In the genomic region with DNA sequence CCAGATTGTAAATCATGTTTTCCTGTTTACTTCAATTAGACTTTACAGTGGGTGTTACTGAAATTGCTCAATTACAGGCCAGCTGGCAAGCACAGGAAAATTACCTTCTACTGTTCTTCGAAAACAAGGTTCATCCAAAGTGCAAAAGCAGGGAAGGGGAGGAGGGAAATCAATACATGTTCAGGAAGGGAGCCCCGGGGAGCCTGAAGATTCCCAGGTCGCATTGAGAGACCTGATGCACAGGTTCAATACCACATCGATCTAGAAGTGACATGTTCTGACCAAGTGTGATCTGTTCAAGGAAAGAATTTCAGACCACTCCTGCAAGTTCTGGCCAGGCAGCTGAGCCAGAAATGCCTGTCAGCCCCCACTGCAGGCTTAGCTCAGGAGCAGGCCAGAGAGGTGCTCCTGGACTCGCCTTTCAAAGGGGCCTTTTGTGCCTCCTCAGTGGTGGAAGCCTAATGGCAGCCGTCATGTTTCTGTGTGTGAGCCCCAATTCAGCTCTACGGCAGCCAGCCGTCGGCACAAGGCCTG, we compare ENCODE assay signal across 9 cellular contexts. TPM values are rescaled to one million over a fixed set of nuclear protein-coding genes. Genes with fewer than 3 reads are reported as not detected.
A peak's percentile ranks its signal among the peaks of the same experiment; 100 is the strongest.
DNase-seq lines count a peak whose midpoint lies in the region; ATAC-seq and TF ChIP-seq lines count a peak whose summit lies in the region.
"Had no signal": no experiment of that assay in that cellular context is flagged by ENCODE, and none has a peak within 500 bp of the region (broad histone marks: within the 10 kb centered on the region; RNA-seq: fewer than 3 reads in every experiment).

No MANE protein-coding gene starts in this region.

- no peaks in the 10 kb centered on the region for H3K27me3 Mint-ChIP-seq in activated CD4-positive, alpha-beta T cell treated with anti-CD3 and anti-CD28 coated beads, Interleukin-2, amount 10 ng/mL, durations not matched to agents 7 days and 5 days
- H3K27me3 Mint-ChIP-seq in activated CD8-positive, alpha-beta T cell treated with anti-CD3 and anti-CD28 coated beads, Interleukin-2, amount 10 ng/mL, durations not matched to agents 7 days and 5 days (ENCODE audit: low read depth) = no peaks in the 10 kb centered on the region

- H3K27me3 ChIP-seq in liver (ENCODE audit: control insufficient read depth in 4 of 4, insufficient read depth in 4 of 4, low read length in 3 of 4) = no peaks in the 10 kb centered on the region
- H3K27me3 ChIP-seq: SJSA1 had no signal

- ATAC-seq in activated CD8-positive, alpha-beta T cell treated with anti-CD3 and anti-CD28 coated beads, Interleukin-2, amount 10 ng/mL, durations not matched to agents 7 days and 5 days = no peak

- TF ChIP-seq CTCF in liver (IDR thresholded peaks at IDR 0.05; ENCODE audit: low read depth, low read length, missing input control) = no peak

- H3K9me3 ChIP-seq in liver (ENCODE audit: control insufficient read depth in 4 of 4, low read length in 3 of 4) = no peaks in the 10 kb centered on the region
- H3K9me3 ChIP-seq: SJSA1 had no signal

- CTCF ChIA-PET in activated CD4-positive, alpha-beta T cell treated with anti-CD3 and anti-CD28 coated beads, Interleukin-2, amount 10 ng/mL, durations not matched to agents 7 days and 5 days (lab: Charles Lee) = interaction anchor here (0.9 to 15.0 kb wide), 6 partner anchors 11 to 60 kb away, joined by 3 to 209 read pairs (median 4); no protein-coding TSS in a partner anchor
- CTCF ChIA-PET in activated CD8-positive, alpha-beta T cell treated with anti-CD3 and anti-CD28 coated beads, Interleukin-2, amount 10 ng/mL, durations not matched to agents 7 days and 5 days (lab: Charles Lee) = interaction anchor here (1.7 to 10.1 kb wide), 3 partner anchors 11 to 33 kb away, joined by 5 to 156 read pairs (median 67); no protein-coding TSS in a partner anchor

- peak overlapping the region in 1 of 2 donors; percentile 23 for H3K27ac ChIP-seq in liver (ENCODE audit: low read depth in 1 of 2, low read length in 2 of 2)
- H3K27ac ChIP-seq in temporal lobe (ENCODE audit: low read depth, low read length) = peak overlapping the region; percentile 99
- H3K27ac ChIP-seq: SJSA1 had no signal

- peaks cover 24 to 53% (median 33%) of the 10 kb centered on the region in 4 donors for H3K4me1 ChIP-seq in liver (ENCODE audit: control insufficient read depth in 4 of 4, insufficient read depth in 4 of 4, low read length in 3 of 4)
- H3K4me1 ChIP-seq: SJSA1 had no signal

- H3K9me3 Mint-ChIP-seq in activated CD4-positive, alpha-beta T cell treated with anti-CD3 and anti-CD28 coated beads, Interleukin-2, amount 10 ng/mL, durations not matched to agents 7 days and 5 days = no peaks in the 10 kb centered on the region
- no peaks in the 10 kb centered on the region for H3K9me3 Mint-ChIP-seq in activated CD8-positive, alpha-beta T cell treated with anti-CD3 and anti-CD28 coated beads, Interleukin-2, amount 10 ng/mL, durations not matched to agents 7 days and 5 days (ENCODE audit: insufficient read depth)

- peak in 1 of 2 donors; percentile 56 for TF ChIP-seq RAD21 in liver (IDR thresholded peaks at IDR 0.05)

- H3K4me3 Mint-ChIP-seq in activated CD4-positive, alpha-beta T cell treated with anti-CD3 and anti-CD28 coated beads, Interleukin-2, amount 10 ng/mL, durations not matched to agents 7 days and 5 days = no peak overlapping the region
- H3K4me3 Mint-ChIP-seq in activated CD8-positive, alpha-beta T cell treated with anti-CD3 and anti-CD28 coated beads, Interleukin-2, amount 10 ng/mL, durations not matched to agents 7 days and 5 days = no peak overlapping the region

- H3K36me3 ChIP-seq in liver (ENCODE audit: control insufficient read depth in 4 of 4, insufficient read depth in 3 of 4, low read depth in 1 of 4, low read length in 3 of 4) = peaks cover 0 to 6% (median 1%) of the 10 kb centered on the region in 4 donors

- peaks cover 44% of the 10 kb centered on the region for H3K36me3 Mint-ChIP-seq in activated CD4-positive, alpha-beta T cell treated with anti-CD3 and anti-CD28 coated beads, Interleukin-2, amount 10 ng/mL, durations not matched to agents 7 days and 5 days (ENCODE audit: low read depth)
- H3K36me3 Mint-ChIP-seq in activated CD8-positive, alpha-beta T cell treated with anti-CD3 and anti-CD28 coated beads, Interleukin-2, amount 10 ng/mL, durations not matched to agents 7 days and 5 days (ENCODE audit: low read depth) = peaks cover 22% of the 10 kb centered on the region

- no peak overlapping the region for H3K4me3 ChIP-seq in liver (ENCODE audit: low read depth in 1 of 3, low read length in 3 of 3)
- H3K4me3 ChIP-seq: SJSA1 had no signal

- WGBS in liver = 38% methylated on average over 9 of the region's 9 CpGs

- POLR2A ChIA-PET in activated CD4-positive, alpha-beta T cell treated with anti-CD3 and anti-CD28 coated beads, Interleukin-2, amount 10 ng/mL, durations not matched to agents 7 days and 5 days (lab: Charles Lee) = no interaction called here
- POLR2A ChIA-PET in activated CD8-positive, alpha-beta T cell treated with anti-CD3 and anti-CD28 coated beads, Interleukin-2, amount 10 ng/mL, durations not matched to agents 7 days and 5 days (lab: Charles Lee) = interaction anchor here (2.6 kb wide), 1 partner anchor 10 kb away, joined by 12 read pairs; no protein-coding TSS in a partner anchor

- no peak overlapping the region for H3K9ac ChIP-seq in liver (ENCODE audit: low read depth in 1 of 2, low read length in 2 of 2)

- peak overlapping the region; percentile 48 for H3K27ac Mint-ChIP-seq in activated CD4-positive, alpha-beta T cell treated with anti-CD3 and anti-CD28 coated beads, Interleukin-2, amount 10 ng/mL, durations not matched to agents 7 days and 5 days
- H3K27ac Mint-ChIP-seq in activated CD8-positive, alpha-beta T cell treated with anti-CD3 and anti-CD28 coated beads, Interleukin-2, amount 10 ng/mL, durations not matched to agents 7 days and 5 days = peak overlapping the region; percentile 54

- H3K4me1 Mint-ChIP-seq in activated CD4-positive, alpha-beta T cell treated with anti-CD3 and anti-CD28 coated beads, Interleukin-2, amount 10 ng/mL, durations not matched to agents 7 days and 5 days = peaks cover 82% of the 10 kb centered on the region
- peaks cover 57% of the 10 kb centered on the region for H3K4me1 Mint-ChIP-seq in activated CD8-positive, alpha-beta T cell treated with anti-CD3 and anti-CD28 coated beads, Interleukin-2, amount 10 ng/mL, durations not matched to agents 7 days and 5 days (ENCODE audit: low read depth)

- DNase-seq in activated CD4-positive, alpha-beta T cell treated with anti-CD3 and anti-CD28 coated beads, Interleukin-2, amount 10 ng/mL, durations not matched to agents 7 days and 5 days = no peak
- DNase-seq in activated CD4-positive, alpha-beta T cell treated with anti-CD3 and anti-CD28 coated beads for 1 hour = no peak
- no peak for DNase-seq in activated CD8-positive, alpha-beta T cell treated with anti-CD3 and anti-CD28 coated beads, Interleukin-2, amount 10 ng/mL, durations not matched to agents 7 days and 5 days
- DNase-seq in NCI-H128 (lab: John Stamatoyannopoulos, UW; ENCODE audit: unreplicated experiment) = no peak
- DNase-seq in ureter (ENCODE audit: low spot score) = no peak
- no peak for DNase-seq in D341Med (ENCODE audit: low spot score)

TF ChIP-seq in liver, 16 proteins besides CTCF, POLR2A, EP300 and RAD21 (continues in another document):
- no peak for TF ChIP-seq TAF1 (conservative IDR thresholded peaks at IDR 0.05)
- no peak for TF ChIP-seq FOXA1 (IDR thresholded peaks at IDR 0.05)
- TF ChIP-seq, protein P1, sequence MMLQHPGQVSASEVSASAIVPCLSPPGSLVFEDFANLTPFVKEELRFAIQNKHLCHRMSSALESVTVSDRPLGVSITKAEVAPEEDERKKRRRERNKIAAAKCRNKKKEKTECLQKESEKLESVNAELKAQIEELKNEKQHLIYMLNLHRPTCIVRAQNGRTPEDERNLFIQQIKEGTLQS (IDR thresholded peaks at IDR 0.05) = no peak
- TF ChIP-seq, protein P2, sequence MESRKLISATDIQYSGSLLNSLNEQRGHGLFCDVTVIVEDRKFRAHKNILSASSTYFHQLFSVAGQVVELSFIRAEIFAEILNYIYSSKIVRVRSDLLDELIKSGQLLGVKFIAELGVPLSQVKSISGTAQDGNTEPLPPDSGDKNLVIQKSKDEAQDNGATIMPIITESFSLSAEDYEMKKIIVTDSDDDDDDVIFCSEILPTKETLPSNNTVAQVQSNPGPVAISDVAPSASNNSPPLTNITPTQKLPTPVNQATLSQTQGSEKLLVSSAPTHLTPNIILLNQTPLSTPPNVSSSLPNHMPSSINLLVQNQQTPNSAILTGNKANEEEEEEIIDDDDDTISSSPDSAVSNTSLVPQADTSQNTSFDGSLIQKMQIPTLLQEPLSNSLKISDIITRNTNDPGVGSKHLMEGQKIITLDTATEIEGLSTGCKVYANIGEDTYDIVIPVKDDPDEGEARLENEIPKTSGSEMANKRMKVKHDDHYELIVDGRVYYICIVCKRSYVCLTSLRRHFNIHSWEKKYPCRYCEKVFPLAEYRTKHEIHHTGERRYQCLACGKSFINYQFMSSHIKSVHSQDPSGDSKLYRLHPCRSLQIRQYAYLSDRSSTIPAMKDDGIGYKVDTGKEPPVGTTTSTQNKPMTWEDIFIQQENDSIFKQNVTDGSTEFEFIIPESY (IDR thresholded peaks at IDR 0.05) = no peak
- TF ChIP-seq FOXA2 (IDR thresholded peaks at IDR 0.05) = no peak
- peak; percentile 26 for TF ChIP-seq HNF4G (IDR thresholded peaks at IDR 0.05)

RNA-seq across cellular contexts. Expression of a gene that starts 35.9 kb away (rescaled TPM):
- 10 to 100 TPM; 30.1 to 30.9 TPM for total RNA-seq in activated CD4-positive, alpha-beta T cell treated with anti-CD3 and anti-CD28 coated beads, Interleukin-2, amount 10 ng/mL, durations not matched to agents 7 days and 5 days
- 10 to 100 TPM; 19.9 to 21.8 TPM for total RNA-seq in activated CD8-positive, alpha-beta T cell treated with anti-CD3 and anti-CD28 coated beads, Interleukin-2, amount 10 ng/mL, durations not matched to agents 7 days and 5 days
- total RNA-seq in liver (10 to 100 TPM; 10.2 to 24.0 TPM), temporal lobe (17.0 TPM), ureter (38.8 TPM)
- polyA plus RNA-seq in liver = 1 to 10 TPM; 1.1 to 2.3 TPM
